In genomic region chr3:46679681-46680080, GRCh38 we compare ENCODE assay signal across 35 cellular contexts. TPM values are rescaled to one million over a fixed set of nuclear protein-coding genes. Genes with fewer than 3 reads are reported as not detected.
"Had no signal": no experiment of that assay in that cellular context is flagged by ENCODE, and none has a peak within 500 bp of the region (broad histone marks: within the 10 kb centered on the region; RNA-seq: fewer than 3 reads in every experiment).

No MANE protein-coding gene starts in this region.

- H3K4me3 Mint-ChIP-seq: activated CD8-positive, alpha-beta T cell treated with anti-CD3 and anti-CD28 coated beads for 36 hours; activated naive CD4-positive, alpha-beta T cell treated with anti-CD3 and anti-CD28 coated beads, Interleukin-2, amount 10 ng/mL, durations not matched to agents 7 days and 5 days; activated naive CD8-positive, alpha-beta T cell treated with anti-CD3 and anti-CD28 coated beads, Interleukin-2, amount 10 ng/mL, durations not matched to agents 7 days and 5 days; activated T-cell treated with anti-CD3 and anti-CD28 coated beads, Interleukin-2, amount 50 U/mL, for 72 hours; IgD-negative memory B cell; T-cell had no signal

- H3K4me1 ChIP-seq: ascending aorta had no signal

- H3K4me3 ChIP-seq: ascending aorta, cardiac muscle cell, MG63 had no signal

- H3K27me3 Mint-ChIP-seq: activated CD8-positive, alpha-beta T cell treated with anti-CD3 and anti-CD28 coated beads for 36 hours; activated naive CD4-positive, alpha-beta T cell treated with anti-CD3 and anti-CD28 coated beads, Interleukin-2, amount 10 ng/mL, durations not matched to agents 7 days and 5 days; activated naive CD8-positive, alpha-beta T cell treated with anti-CD3 and anti-CD28 coated beads, Interleukin-2, amount 10 ng/mL, durations not matched to agents 7 days and 5 days; T-cell had no signal

- H3K9me3 Mint-ChIP-seq: activated CD8-positive, alpha-beta T cell treated with anti-CD3 and anti-CD28 coated beads for 36 hours; activated naive CD4-positive, alpha-beta T cell treated with anti-CD3 and anti-CD28 coated beads, Interleukin-2, amount 10 ng/mL, durations not matched to agents 7 days and 5 days; activated naive CD8-positive, alpha-beta T cell treated with anti-CD3 and anti-CD28 coated beads, Interleukin-2, amount 10 ng/mL, durations not matched to agents 7 days and 5 days; activated T-cell treated with anti-CD3 and anti-CD28 coated beads, Interleukin-2, amount 50 U/mL, for 72 hours; activated T-helper 2 cell treated with anti-CD3 and anti-CD28 coated beads, Interferon-gamma antibody, Interleukin-2, Interleukin-4, amounts not matched to agents 10 μg/mL and 5 μg/mL and 100 μg/mL, durations not matched to agents 14 hours and 24 hours and 36 hours; IgD-negative memory B cell; T-cell had no signal

- DNase-seq: activated CD4-positive, alpha-beta T cell treated with anti-CD3 and anti-CD28 coated beads for 1 hour; activated CD4-positive, alpha-beta T cell treated with anti-CD3 and anti-CD28 coated beads for 48 hours; activated CD4-positive, CD25-positive, alpha-beta regulatory T cell; activated CD8-positive, alpha-beta T cell treated with anti-CD3 and anti-CD28 coated beads for 36 hours; activated gamma-delta T cell; activated naive CD4-positive, alpha-beta T cell treated with anti-CD3 and anti-CD28 coated beads, Interleukin-2, amount 10 ng/mL, durations not matched to agents 7 days and 5 days; activated naive CD8-positive, alpha-beta T cell treated with anti-CD3 and anti-CD28 coated beads, Interleukin-2, amount 10 ng/mL, durations not matched to agents 7 days and 5 days; activated T-cell treated with anti-CD3 and anti-CD28 coated beads, Interleukin-2, amount 50 U/mL, for 1 hour; activated T-cell treated with anti-CD3 and anti-CD28 coated beads, Interleukin-2, amount 50 U/mL, for 72 hours; amygdala; Karpas-422; KBM-7; MG63; NCI-H1048; NCI-H1105 treated with DMSO at 0.1 percent for 48 hours; NCI-H1436 treated with DMSO at 0.1 percent for 48 hours; NCI-H1694 treated with DMSO at 0.1 percent for 48 hours; NCI-H2029; NCI-H345; NCI-H524 treated with DMSO at 0.1 percent for 48 hours; SIG-M5; T-cell; T-helper 2 cell; T-helper 9 cell had no signal

- H3K27ac ChIP-seq: ascending aorta, cardiac muscle cell, VCaP had no signal

- ATAC-seq: activated CD8-positive, alpha-beta T cell treated with anti-CD3 and anti-CD28 coated beads for 36 hours; activated T-cell treated with anti-CD3 and anti-CD28 coated beads, Interleukin-2, amount 50 U/mL, for 72 hours; Panc1; SK-N-SH treated with all-trans-retinoic acid at 6 μM for 48 hours; T-cell had no signal

- H3K36me3 ChIP-seq: cardiac muscle cell, MG63 had no signal

- H3K4me1 Mint-ChIP-seq: activated naive CD4-positive, alpha-beta T cell treated with anti-CD3 and anti-CD28 coated beads, Interleukin-2, amount 10 ng/mL, durations not matched to agents 7 days and 5 days; activated naive CD8-positive, alpha-beta T cell treated with anti-CD3 and anti-CD28 coated beads, Interleukin-2, amount 10 ng/mL, durations not matched to agents 7 days and 5 days had no signal

- H3K9me3 ChIP-seq: ascending aorta, MG63 had no signal

- H3K27me3 ChIP-seq: ascending aorta, cardiac muscle cell, MG63 had no signal

- H3K27ac Mint-ChIP-seq: activated CD8-positive, alpha-beta T cell treated with anti-CD3 and anti-CD28 coated beads for 36 hours; activated naive CD4-positive, alpha-beta T cell treated with anti-CD3 and anti-CD28 coated beads, Interleukin-2, amount 10 ng/mL, durations not matched to agents 7 days and 5 days; activated naive CD8-positive, alpha-beta T cell treated with anti-CD3 and anti-CD28 coated beads, Interleukin-2, amount 10 ng/mL, durations not matched to agents 7 days and 5 days; activated T-cell treated with anti-CD3 and anti-CD28 coated beads, Interleukin-2, amount 50 U/mL, for 72 hours; activated T-helper 2 cell treated with anti-CD3 and anti-CD28 coated beads, Interferon-gamma antibody, Interleukin-2, Interleukin-4, amounts not matched to agents 10 μg/mL and 5 μg/mL and 100 μg/mL, durations not matched to agents 14 hours and 24 hours and 36 hours; IgD-negative memory B cell; T-cell had no signal

- H3K36me3 Mint-ChIP-seq: activated naive CD8-positive, alpha-beta T cell treated with anti-CD3 and anti-CD28 coated beads, Interleukin-2, amount 10 ng/mL, durations not matched to agents 7 days and 5 days had no signal

RNA-seq across cellular contexts. Expression of gene TMIE, which starts 21.5 kb away (rescaled TPM):
- total RNA-seq: activated T-helper 2 cell treated with anti-CD3 and anti-CD28 coated beads, Interferon-gamma antibody, Interleukin-2, Interleukin-4, amounts not matched to agents 10 μg/mL and 5 μg/mL and 100 μg/mL, durations not matched to agents 14 hours and 24 hours and 36 hours; RPMI7951 had no signal
- polyA plus RNA-seq: IgD-negative memory B cell had no signal

RNA-seq across cellular contexts. Expression of gene PRSS50, which starts 38.0 kb away (rescaled TPM):
- total RNA-seq: activated CD8-positive, alpha-beta memory T cell treated with anti-CD3 and anti-CD28 coated beads for 36 hours; activated CD8-positive, alpha-beta T cell treated with anti-CD3 and anti-CD28 coated beads for 36 hours; activated naive CD8-positive, alpha-beta T cell treated with anti-CD3 and anti-CD28 coated beads, Interleukin-2, amount 10 ng/mL, durations not matched to agents 7 days and 5 days; activated T-helper 2 cell treated with anti-CD3 and anti-CD28 coated beads, Interferon-gamma antibody, Interleukin-2, Interleukin-4, amounts not matched to agents 10 μg/mL and 5 μg/mL and 100 μg/mL, durations not matched to agents 14 hours and 24 hours and 36 hours; ascending aorta; NCI-H460; RPMI7951; SK-MEL-5; T-cell had no signal
- polyA plus RNA-seq: IgD-negative memory B cell had no signal
